In genomic region chr1:87394462-87394861, GRCh38 we compare ENCODE assay signal across 22 cellular contexts.
DNase-seq lines count a peak whose midpoint lies in the region; FAIRE-seq and TF ChIP-seq lines count a peak whose summit lies in the region.
"Had no signal": no experiment of that assay in that cellular context is flagged by ENCODE, and none has a peak within 500 bp of the region (broad histone marks: within the 10 kb centered on the region; RNA-seq: fewer than 3 reads in every experiment).

No MANE protein-coding gene starts in this region.

- no peak overlapping the region for H3K27ac ChIP-seq in substantia nigra (ENCODE audit: low read depth, low read length, poor library complexity, severe bottlenecking)
- H3K27ac ChIP-seq: A549, BLaER1 had no signal

- DNase-seq in D341Med (ENCODE audit: low spot score) (peak; percentile 49), NAMALWA (ENCODE audit: low spot score) (peak; percentile 89), OCI-M1 (lab: John Stamatoyannopoulos, UW) (peak; percentile 8), bronchial epithelial cell (ENCODE audit: low read depth) (no peak), SIG-M5 (lab: John Stamatoyannopoulos, UW) (no peak), substantia nigra (lab: John Stamatoyannopoulos, UW) (no peak), GF-D8 (lab: John Stamatoyannopoulos, UW) (no peak)
- no peak for DNase-seq in activated effector memory CD4-positive, alpha-beta T cell treated with Interleukin-2 at 50 U/mL for 16 hours
- DNase-seq: Calu3; CD4-positive, alpha-beta memory T cell; DMS53; H9; IMR-90; NCI-H1048; NCI-H1436; NCI-H2029; Right ventricle myocardium superior; SK-N-SH; T-cell had no signal

- H3K4me3 ChIP-seq in bronchial epithelial cell (ENCODE audit: low read depth, low read length) = no peak overlapping the region
- H3K4me3 ChIP-seq: A549, BLaER1 had no signal

- no peaks in the 10 kb centered on the region for H3K36me3 ChIP-seq in bronchial epithelial cell (ENCODE audit: control insufficient read depth, insufficient read depth, low read length)
- H3K36me3 ChIP-seq: BLaER1 had no signal

- no peaks in the 10 kb centered on the region for H3K27me3 ChIP-seq in bronchial epithelial cell (ENCODE audit: control insufficient read depth, insufficient read depth, low read length)
- H3K27me3 ChIP-seq: BLaER1 had no signal

- peak; percentile 13 for FAIRE-seq in bronchial epithelial cell (lab: Jason Lieb, UNC)
- FAIRE-seq: A549, RCC 7860 had no signal

- TF ChIP-seq CTCF in bronchial epithelial cell (IDR thresholded peaks at IDR 0.05; ENCODE audit: insufficient read depth, low read length, severe bottlenecking) = no peak

Comparison
In these comparisons a context has a peak if more than half of its experiments do, and no peak if none do; other contexts are left out.
1. DNase-seq: peak in D341Med (single experiment), NAMALWA (single experiment) and OCI-M1 (single experiment); none in bronchial epithelial cell (single experiment), SIG-M5 (single experiment), substantia nigra (0 of 49), GF-D8 (single experiment) and activated effector memory CD4-positive, alpha-beta T cell treated with Interleukin-2 at 50 U/mL for 16 hours (single experiment).